ENCODE assay signal across 9 cellular contexts in the genomic region with DNA sequence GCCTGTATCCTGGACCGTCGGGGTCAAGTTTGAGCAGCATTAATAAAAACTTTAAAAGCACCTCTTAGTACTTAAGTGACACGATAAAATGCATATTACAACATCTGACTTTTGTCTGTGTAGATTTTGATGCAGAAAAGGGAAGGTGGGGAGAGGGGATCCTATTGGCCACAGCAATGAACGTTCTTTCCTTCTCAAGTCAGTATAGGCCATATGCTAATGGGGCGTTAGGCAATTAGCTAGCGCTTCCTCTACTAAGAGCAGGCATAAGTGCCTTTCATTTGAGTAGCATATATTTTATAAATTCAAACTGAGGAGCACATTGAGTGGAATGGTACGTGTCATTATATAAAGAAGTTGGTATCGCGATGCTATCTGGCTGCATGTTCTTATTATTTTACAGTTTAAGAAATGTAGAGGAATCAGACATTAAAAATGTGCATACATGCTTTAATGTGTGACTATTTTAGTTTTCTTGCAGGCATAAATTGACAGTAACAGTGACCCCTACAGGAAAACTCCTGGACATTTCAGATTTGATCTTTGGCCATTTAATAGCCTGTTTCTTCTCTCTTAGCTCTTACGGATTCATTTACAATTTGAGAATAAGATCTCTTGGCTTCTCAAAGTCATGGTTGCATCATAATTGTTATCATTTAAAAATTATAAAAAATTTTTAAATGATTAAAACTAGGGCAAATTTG. TPM values are rescaled to one million over a fixed set of nuclear protein-coding genes. Genes with fewer than 3 reads are reported as not detected.
DNase-seq lines count a peak whose midpoint lies in the region; ATAC-seq and TF ChIP-seq lines count a peak whose summit lies in the region.
"Had no signal": no experiment of that assay in that cellular context is flagged by ENCODE, and none has a peak within 500 bp of the region (broad histone marks: within the 10 kb centered on the region; RNA-seq: fewer than 3 reads in every experiment).

No MANE protein-coding gene starts in this region.

- no peak for ATAC-seq in HG02981 (IDR thresholded peaks at IDR 0.05; ENCODE audit: unreplicated experiment)
- ATAC-seq in HG03378 (IDR thresholded peaks at IDR 0.05; ENCODE audit: unreplicated experiment) = no peak

- H3K4me1 ChIP-seq in BE2C = no peaks in the 10 kb centered on the region
- H3K4me1 ChIP-seq in breast epithelium = no peaks in the 10 kb centered on the region

- peak overlapping the region; percentile 61 to 62 for H3K27ac ChIP-seq in breast epithelium
- H3K27ac ChIP-seq: epithelial cell of prostate had no signal

- H3K36me3 ChIP-seq in BE2C = no peaks in the 10 kb centered on the region
- H3K36me3 ChIP-seq in breast epithelium = no peaks in the 10 kb centered on the region

- no peaks in the 10 kb centered on the region for H3K9me3 ChIP-seq in BE2C
- no peaks in the 10 kb centered on the region for H3K9me3 ChIP-seq in breast epithelium

- DNase-seq in BE2C = no peak
- peak; percentile 14 for DNase-seq in M059J (ENCODE audit: low read depth)
- no peak for DNase-seq in breast epithelium (ENCODE audit: low spot score in 2 of 2)
- DNase-seq in lung microvascular endothelial cell (ENCODE audit: low read depth in 2 of 2) = peak; percentile 60 to 65
- DNase-seq in T1000 (lab: John Stamatoyannopoulos, UW) = no peak
- DNase-seq in cerebellum (ENCODE audit: low spot score) = no peak

- TF ChIP-seq POLR2A in breast epithelium (IDR thresholded peaks at IDR 0.05) = no peak

- intact Hi-C loops in breast epithelium (cut with DNase I; ENCODE audit: low total_unique reads) = no loop called here

- peak; percentile 51 for TF ChIP-seq CTCF in BE2C (IDR thresholded peaks at IDR 0.05; ENCODE audit: low read depth, low read length)
- no peak for TF ChIP-seq CTCF in breast epithelium (IDR thresholded peaks at IDR 0.05)

- H3K4me3 ChIP-seq in BE2C (ENCODE audit: low read depth, low read length) (no peak overlapping the region), breast epithelium (peak overlapping the region; percentile 56 to 73 (median 64))

- no peaks in the 10 kb centered on the region for H3K27me3 ChIP-seq in BE2C
- H3K27me3 ChIP-seq in breast epithelium = no peaks in the 10 kb centered on the region

RNA-seq across cellular contexts. Expression of a gene that starts 1.1 kb away (rescaled TPM):
- 0.29 TPM for polyA plus RNA-seq in BE2C (2012; ENCODE audit: insufficient read depth, insufficient read length, low read depth)
- total RNA-seq in M059J (2014; rRNA removed; shearing (Covaris generic)) = 0.42 TPM in 1 of 2 replicates, not detected in the other
- total RNA-seq in breast epithelium = 1 to 10 TPM; 1.8 to 2.9 (median 2.0) TPM
- total RNA-seq in lung microvascular endothelial cell = 12.6 and 70.2 TPM in 2 replicates
- 9.0 TPM for total RNA-seq in cerebellum

Comparison
In these comparisons a context has a peak if more than half of its experiments do, and no peak if none do; other contexts are left out.
1. DNase-seq: peak in M059J (single experiment) and lung microvascular endothelial cell (2 of 2); none in BE2C (single experiment), breast epithelium (0 of 2), T1000 (single experiment) and cerebellum (single experiment).